ENCODE assay signal across 18 cellular contexts in the genomic region with DNA sequence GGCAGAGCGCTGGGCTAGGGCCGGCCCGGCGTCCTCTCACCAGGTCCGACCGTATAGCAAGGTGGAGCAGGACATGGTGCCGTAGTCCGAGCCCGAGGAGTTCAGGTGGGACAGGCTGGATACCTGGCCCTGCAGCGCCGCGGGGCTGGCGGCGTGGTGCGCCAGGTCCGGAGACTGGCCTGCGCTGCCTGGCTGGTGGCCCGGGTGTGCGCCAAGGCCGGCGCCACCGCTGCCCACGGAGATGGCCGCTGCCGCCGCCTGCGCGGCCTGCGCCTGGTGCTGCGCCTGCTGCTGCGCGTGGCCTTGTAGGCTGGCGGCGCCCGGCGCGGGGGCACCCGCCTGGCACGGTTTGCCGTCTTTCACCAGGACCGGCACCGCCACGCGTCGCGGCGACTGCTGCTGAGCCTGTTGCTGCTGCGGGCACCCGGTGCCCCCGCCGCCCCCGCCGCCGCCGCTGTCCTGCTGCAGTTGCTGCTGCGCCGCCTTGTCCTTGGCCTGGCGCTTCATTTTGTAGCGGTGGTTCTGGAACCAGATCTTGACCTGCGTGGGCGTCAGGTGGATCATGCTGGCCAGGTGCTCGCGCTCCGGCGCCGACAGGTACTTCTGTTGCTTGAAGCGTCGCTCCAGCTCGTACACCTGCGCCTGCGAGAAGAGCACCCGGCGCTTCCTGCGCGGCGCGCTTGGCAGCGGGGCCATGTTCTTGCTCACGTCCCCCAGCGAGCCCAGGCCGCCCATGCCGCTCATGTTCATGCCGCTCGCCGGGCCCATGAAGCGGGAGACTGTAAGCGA. TPM values are rescaled to one million over a fixed set of nuclear protein-coding genes. Genes with fewer than 3 reads are reported as not detected.
DNase-seq lines count a peak whose midpoint lies in the region; ATAC-seq and TF ChIP-seq lines count a peak whose summit lies in the region.
"Had no signal": no experiment of that assay in that cellular context is flagged by ENCODE, and none has a peak within 500 bp of the region (broad histone marks: within the 10 kb centered on the region; RNA-seq: fewer than 3 reads in every experiment).

No MANE protein-coding gene starts in this region.

- in situ Hi-C loops in ACHN (cut with HindIII; ENCODE audit: low pct_ligation_motif_present, low pct_unique_long_range_greater_than_20kb, low sequenced_read_pairs): no loop called here

- WGBS in lung, 2 donors: 3% methylated on average over 85 to 87 of the region's 87 CpGs

- no peaks in the 10 kb centered on the region for H3K9me3 Mint-ChIP-seq in activated T-helper 1 cell treated with anti-CD3 and anti-CD28 coated beads, Interleukin-12 subunit alpha, Interleukin-12 subunit beta, Interleukin-2, Interleukin-4 antibody, amounts not matched to agents 30 ng/mL and 10 ng/mL and 1 ng/mL, durations not matched to agents 14 hours and 24 hours and 36 hours
- H3K9me3 Mint-ChIP-seq: stimulated activated memory B cell treated with anti-CD40 and anti-IgM and Interleukin-4, amounts not matched to agents 10 μg/mL and 1 μg/mL and 100 μg/mL, for 72 hours; T-helper 1 cell treated with Interleukin-12 subunit alpha and Interleukin-12 subunit beta and Interleukin-4 antibody, amounts not matched to agents 30 μg/mL and 1 μg/mL, for 36 hours had no signal

- H3K9me3 ChIP-seq in left ventricle myocardium inferior (replicated peaks) (no peaks in the 10 kb centered on the region), lung (ENCODE audit: control insufficient read depth in 2 of 2, insufficient read depth in 1 of 2, low read length in 1 of 2) (peaks cover 0 to 12% of the 10 kb centered on the region in 2 donors)

- H3K4me1 Mint-ChIP-seq in activated T-helper 1 cell treated with anti-CD3 and anti-CD28 coated beads, Interleukin-12 subunit alpha, Interleukin-12 subunit beta, Interleukin-2, Interleukin-4 antibody, amounts not matched to agents 30 ng/mL and 10 ng/mL and 1 ng/mL, durations not matched to agents 14 hours and 24 hours and 36 hours (ENCODE audit: low read depth): no peaks in the 10 kb centered on the region
- H3K4me1 Mint-ChIP-seq: stimulated activated memory B cell treated with anti-CD40 and anti-IgM and Interleukin-4, amounts not matched to agents 10 μg/mL and 1 μg/mL and 100 μg/mL, for 72 hours had no signal

- ATAC-seq in lung (ENCODE audit: insufficient read depth, low FRiP score): peak; percentile 21
- no peak for ATAC-seq in HG03457 (IDR thresholded peaks at IDR 0.05; ENCODE audit: unreplicated experiment)
- no peak for ATAC-seq in GM19324 (IDR thresholded peaks at IDR 0.05; ENCODE audit: low FRiP score, unreplicated experiment)
- ATAC-seq in GM18873 (IDR thresholded peaks at IDR 0.05; ENCODE audit: low FRiP score, unreplicated experiment): no peak
- ATAC-seq: stimulated activated memory B cell treated with anti-CD40 and anti-IgM and Interleukin-4, amounts not matched to agents 10 μg/mL and 1 μg/mL and 100 μg/mL, for 72 hours had no signal

- no peak overlapping the region for H3K27ac ChIP-seq in left ventricle myocardium inferior (replicated peaks)
- H3K27ac ChIP-seq in lung (ENCODE audit: low read depth in 1 of 2, low read length in 1 of 2): peak overlapping the region in 1 of 2 donors; percentile 96
- H3K27ac ChIP-seq: BLaER1 had no signal

- H3K27me3 Mint-ChIP-seq in activated T-helper 1 cell treated with anti-CD3 and anti-CD28 coated beads, Interleukin-12 subunit alpha, Interleukin-12 subunit beta, Interleukin-2, Interleukin-4 antibody, amounts not matched to agents 30 ng/mL and 10 ng/mL and 1 ng/mL, durations not matched to agents 14 hours and 24 hours and 36 hours (ENCODE audit: insufficient read depth): peaks cover 65% of the 10 kb centered on the region

- H3K27me3 ChIP-seq in left ventricle myocardium inferior (ENCODE audit: low read depth) (peaks cover 100% of the 10 kb centered on the region), lung (ENCODE audit: control insufficient read depth, insufficient read depth) (peaks cover 16% of the 10 kb centered on the region)

- H3K4me3 Mint-ChIP-seq in activated T-helper 1 cell treated with anti-CD3 and anti-CD28 coated beads, Interleukin-12 subunit alpha, Interleukin-12 subunit beta, Interleukin-2, Interleukin-4 antibody, amounts not matched to agents 30 ng/mL and 10 ng/mL and 1 ng/mL, durations not matched to agents 14 hours and 24 hours and 36 hours: no peak overlapping the region
- H3K4me3 Mint-ChIP-seq: stimulated activated memory B cell treated with anti-CD40 and anti-IgM and Interleukin-4, amounts not matched to agents 10 μg/mL and 1 μg/mL and 100 μg/mL, for 72 hours; T-helper 1 cell treated with Interleukin-12 subunit alpha and Interleukin-12 subunit beta and Interleukin-4 antibody, amounts not matched to agents 30 μg/mL and 1 μg/mL, for 36 hours had no signal

- H3K36me3 Mint-ChIP-seq in activated T-helper 1 cell treated with anti-CD3 and anti-CD28 coated beads, Interleukin-12 subunit alpha, Interleukin-12 subunit beta, Interleukin-2, Interleukin-4 antibody, amounts not matched to agents 30 ng/mL and 10 ng/mL and 1 ng/mL, durations not matched to agents 14 hours and 24 hours and 36 hours (ENCODE audit: low read depth): peaks cover 2% of the 10 kb centered on the region
- H3K36me3 Mint-ChIP-seq: stimulated activated memory B cell treated with anti-CD40 and anti-IgM and Interleukin-4, amounts not matched to agents 10 μg/mL and 1 μg/mL and 100 μg/mL, for 72 hours had no signal

- intact Hi-C loops in left ventricle myocardium inferior (cut with micrococcal nuclease): no loop called here
- intact Hi-C loops in cardiac septum (cut with DNase I): no loop called here
- intact Hi-C loops in activated T-helper 1 cell treated with anti-CD3 and anti-CD28 coated beads, Interleukin-12 subunit alpha, Interleukin-12 subunit beta, Interleukin-2, Interleukin-4 antibody, amounts not matched to agents 30 ng/mL and 10 ng/mL and 1 ng/mL, durations not matched to agents 14 hours and 24 hours and 36 hours (cut with micrococcal nuclease): loop anchor here (2.0 to 5.0 kb wide), 2 partner anchors 141 to 1070 kb away; no protein-coding TSS in a partner anchor

- peak overlapping the region; percentile 23 for H3K27ac Mint-ChIP-seq in activated T-helper 1 cell treated with anti-CD3 and anti-CD28 coated beads, Interleukin-12 subunit alpha, Interleukin-12 subunit beta, Interleukin-2, Interleukin-4 antibody, amounts not matched to agents 30 ng/mL and 10 ng/mL and 1 ng/mL, durations not matched to agents 14 hours and 24 hours and 36 hours
- H3K27ac Mint-ChIP-seq: stimulated activated memory B cell treated with anti-CD40 and anti-IgM and Interleukin-4, amounts not matched to agents 10 μg/mL and 1 μg/mL and 100 μg/mL, for 72 hours had no signal

- DNase-seq in left ventricle myocardium inferior (no peak), cardiac septum (ENCODE audit: low spot score) (no peak), lung (ENCODE audit: low spot score) (no peak), ACHN (no peak)
- no peak for DNase-seq in activated T-helper 1 cell treated with anti-CD3 and anti-CD28 coated beads, Interleukin-12 subunit alpha, Interleukin-12 subunit beta, Interleukin-2, Interleukin-4 antibody, amounts not matched to agents 30 ng/mL and 10 ng/mL and 1 ng/mL, durations not matched to agents 14 hours and 24 hours and 36 hours (ENCODE audit: low spot score)
- DNase-seq: activated T-cell treated with anti-CD3 and anti-CD28 coated beads, Interleukin-2, amount 50 U/mL, for 48 hours; amniotic stem cell; GDM1; IMR-90; NCI-H146; stimulated activated CD4-positive, alpha-beta T cell treated with anti-CD3 and anti-CD28 coated beads, Interleukin-4, amount 100 ng/mL, for 1 hour had no signal

- TF ChIP-seq CTCF in left ventricle myocardium inferior (IDR thresholded peaks at IDR 0.05; ENCODE audit: borderline replicate concordance) (no peak), lung (IDR thresholded peaks at IDR 0.05; ENCODE audit: control extremely low read depth, extremely low read depth) (no peak)

- H3K4me1 ChIP-seq in left ventricle myocardium inferior: peaks cover 48% of the 10 kb centered on the region
- H3K4me1 ChIP-seq in lung (ENCODE audit: control insufficient read depth in 2 of 2, insufficient read depth in 2 of 2, low read length in 2 of 2): peaks cover 0 to 6% of the 10 kb centered on the region in 2 donors
- H3K4me1 ChIP-seq: BLaER1 had no signal

- peak overlapping the region; percentile 41 for H3K4me3 ChIP-seq in left ventricle myocardium inferior
- H3K4me3 ChIP-seq in lung: peak overlapping the region; percentile 81
- H3K4me3 ChIP-seq: BLaER1 had no signal

- H3K36me3 ChIP-seq in left ventricle myocardium inferior (no peaks in the 10 kb centered on the region), lung (ENCODE audit: control insufficient read depth in 2 of 2, insufficient read depth in 2 of 2, low read length in 2 of 2) (no peaks in the 10 kb centered on the region)
- H3K36me3 ChIP-seq: BLaER1 had no signal

RNA-seq across cellular contexts. Expression of a gene that starts 2.6 kb away (rescaled TPM):
- total RNA-seq in left ventricle myocardium inferior (not detected), cardiac septum (not detected), lung (100 to 1,000 TPM; 185 to 236 TPM)
- total RNA-seq in activated T-helper 1 cell treated with anti-CD3 and anti-CD28 coated beads, Interleukin-12 subunit alpha, Interleukin-12 subunit beta, Interleukin-2, Interleukin-4 antibody, amounts not matched to agents 30 ng/mL and 10 ng/mL and 1 ng/mL, durations not matched to agents 14 hours and 24 hours and 36 hours: not detected in 2 replicates
- polyA plus RNA-seq in lung: 100 to 1,000 TPM in 1 of 2 donors, 10 to 100 TPM in 1; 53.4 to 155 TPM
- total RNA-seq: dermis microvascular lymphatic vessel endothelial cell, IMR-90 had no signal
- polyA plus RNA-seq: IMR-90 had no signal

Comparison
In these comparisons a context has a peak if more than half of its experiments do, and no peak if none do; other contexts are left out.
1. RNA of a gene that starts 2.6 kb away (total RNA-seq): 185 to 236 TPM in lung; not detected in left ventricle myocardium inferior (single experiment), not detected in cardiac septum (single experiment) and not detected in activated T-helper 1 cell treated with anti-CD3 and anti-CD28 coated beads, Interleukin-12 subunit alpha, Interleukin-12 subunit beta, Interleukin-2, Interleukin-4 antibody, amounts not matched to agents 30 ng/mL and 10 ng/mL and 1 ng/mL, durations not matched to agents 14 hours and 24 hours and 36 hours; every median in the first group is over 100 times any median in the second.